Comparison of ENCODE assay signal across 1 cellular context in genomic region chr2:158131483-158131912, GRCh38.
TF ChIP-seq lines count a peak whose summit lies in the region.

No MANE protein-coding gene starts in this region.

TF ChIP-seq in HepG2, 621 proteins besides CTCF, POLR2A, EP300 and RAD21 (continued from another document and continues in another):
- TF ChIP-seq ZNF784 (CRISPR knock-in tag; IDR thresholded peaks at IDR 0.05; ENCODE audit: borderline replicate concordance) (no peak), ZEB1 (IDR thresholded peaks at IDR 0.05; ENCODE audit: insufficient replicate concordance, low read depth) (no peak), POLR2G (IDR thresholded peaks at IDR 0.05; ENCODE audit: low read depth, low read length) (peak; percentile 88), ZNF431 (CRISPR knock-in tag; IDR thresholded peaks at IDR 0.05; ENCODE audit: borderline replicate concordance, low read depth) (0 out of 2 replicates have a peak, but pooled peaks have one; percentile 16), ZNF605 (CRISPR knock-in tag; IDR thresholded peaks at IDR 0.05) (peak; percentile 42; the same call in 1 of the 2 replicates), ZNF350 (CRISPR knock-in tag; IDR thresholded peaks at IDR 0.05; ENCODE audit: borderline replicate concordance, low read depth) (0 out of 2 replicates have a peak, but pooled peaks have one; percentile 35), SNAI1 (CRISPR knock-in tag; IDR thresholded peaks at IDR 0.05; ENCODE audit: borderline replicate concordance) (0 out of 2 replicates have a peak, but pooled peaks have one; percentile 31), ZFP82 (CRISPR knock-in tag; IDR thresholded peaks at IDR 0.05; ENCODE audit: borderline replicate concordance) (0 out of 2 replicates have a peak, but pooled peaks have one; percentile 56), ZNF775 (CRISPR knock-in tag; IDR thresholded peaks at IDR 0.05; ENCODE audit: borderline replicate concordance) (no peak), ZNF33B (CRISPR knock-in tag; IDR thresholded peaks at IDR 0.05) (no peak), ZNF331 (CRISPR knock-in tag; IDR thresholded peaks at IDR 0.05) (no peak), ZNF337 (CRISPR knock-in tag; IDR thresholded peaks at IDR 0.05; ENCODE audit: borderline replicate concordance, low read depth) (no peak), MIER2 (CRISPR knock-in tag; IDR thresholded peaks at IDR 0.05) (no peak), MEF2D (CRISPR knock-in tag; IDR thresholded peaks at IDR 0.05) (no peak), ATF7-NPFF (CRISPR knock-in tag; IDR thresholded peaks at IDR 0.05; ENCODE audit: low read depth) (peak; percentile 49; the same call in 1 of the 2 replicates), ZNF878 (CRISPR knock-in tag; IDR thresholded peaks at IDR 0.05) (peak; percentile 12; the same call in 1 of the 2 replicates), MXD4 (CRISPR knock-in tag; IDR thresholded peaks at IDR 0.05) (no peak), ZFYVE20 (CRISPR knock-in tag; IDR thresholded peaks at IDR 0.05; ENCODE audit: borderline replicate concordance, low read depth) (no peak), ARNT2 (CRISPR knock-in tag; IDR thresholded peaks at IDR 0.05; ENCODE audit: low read depth) (no peak), KDM2A (CRISPR knock-in tag; IDR thresholded peaks at IDR 0.05; ENCODE audit: borderline replicate concordance, low read depth) (0 out of 2 replicates have a peak, but pooled peaks have one; percentile 6), PAF1 (CRISPR knock-in tag; IDR thresholded peaks at IDR 0.05) (peak; percentile 65; the same call in 1 of the 2 replicates), ZBTB42 (CRISPR knock-in tag; IDR thresholded peaks at IDR 0.05) (0 out of 2 replicates have a peak, but pooled peaks have one; percentile 24), ZFP37 (CRISPR knock-in tag; IDR thresholded peaks at IDR 0.05; ENCODE audit: borderline replicate concordance) (no peak; the same call in 1 of the 2 replicates), ZHX2 (IDR thresholded peaks at IDR 0.05; ENCODE audit: low read depth) (no peak), ZHX2 (CRISPR knock-in tag; IDR thresholded peaks at IDR 0.05; ENCODE audit: borderline replicate concordance) (no peak), RORA (CRISPR knock-in tag; IDR thresholded peaks at IDR 0.05) (0 out of 2 replicates have a peak, but pooled peaks have one; percentile 21), ZNF572 (CRISPR knock-in tag; IDR thresholded peaks at IDR 0.05) (no peak), ZC3H4 (CRISPR knock-in tag; IDR thresholded peaks at IDR 0.05; ENCODE audit: borderline replicate concordance) (peak; percentile 90), ZNF564 (CRISPR knock-in tag; IDR thresholded peaks at IDR 0.05) (0 out of 2 replicates have a peak, but pooled peaks have one; percentile 90), ZNF121 (CRISPR knock-in tag; IDR thresholded peaks at IDR 0.05) (no peak), FOXC1 (CRISPR knock-in tag; IDR thresholded peaks at IDR 0.05; ENCODE audit: borderline replicate concordance) (0 out of 2 replicates have a peak, but pooled peaks have one; percentile 12), HNF1A (IDR thresholded peaks at IDR 0.05; ENCODE audit: low read depth) (no peak), HNF1A (CRISPR knock-in tag; IDR thresholded peaks at IDR 0.05; ENCODE audit: borderline replicate concordance) (no peak), KMT2A (CRISPR knock-in tag; IDR thresholded peaks at IDR 0.05) (0 out of 2 replicates have a peak, but pooled peaks have one; percentile 4), IKZF1 (IDR thresholded peaks at IDR 0.05) (no peak), CBX2 (IDR thresholded peaks at IDR 0.05; ENCODE audit: low read depth, low read length) (no peak), CBX2 (CRISPR knock-in tag; IDR thresholded peaks at IDR 0.05; ENCODE audit: low read depth) (no peak), TCF7L2 (IDR thresholded peaks at IDR 0.05; ENCODE audit: low read depth, low read length) (no peak), RBFOX2 (IDR thresholded peaks at IDR 0.05; ENCODE audit: low read depth, low read length) (peak; percentile 59; the same call in 1 of the 2 replicates)
- TF ChIP-seq, protein P1, sequence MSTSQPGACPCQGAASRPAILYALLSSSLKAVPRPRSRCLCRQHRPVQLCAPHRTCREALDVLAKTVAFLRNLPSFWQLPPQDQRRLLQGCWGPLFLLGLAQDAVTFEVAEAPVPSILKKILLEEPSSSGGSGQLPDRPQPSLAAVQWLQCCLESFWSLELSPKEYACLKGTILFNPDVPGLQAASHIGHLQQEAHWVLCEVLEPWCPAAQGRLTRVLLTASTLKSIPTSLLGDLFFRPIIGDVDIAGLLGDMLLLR (CRISPR knock-in tag; IDR thresholded peaks at IDR 0.05): no peak
- TF ChIP-seq, protein P2, sequence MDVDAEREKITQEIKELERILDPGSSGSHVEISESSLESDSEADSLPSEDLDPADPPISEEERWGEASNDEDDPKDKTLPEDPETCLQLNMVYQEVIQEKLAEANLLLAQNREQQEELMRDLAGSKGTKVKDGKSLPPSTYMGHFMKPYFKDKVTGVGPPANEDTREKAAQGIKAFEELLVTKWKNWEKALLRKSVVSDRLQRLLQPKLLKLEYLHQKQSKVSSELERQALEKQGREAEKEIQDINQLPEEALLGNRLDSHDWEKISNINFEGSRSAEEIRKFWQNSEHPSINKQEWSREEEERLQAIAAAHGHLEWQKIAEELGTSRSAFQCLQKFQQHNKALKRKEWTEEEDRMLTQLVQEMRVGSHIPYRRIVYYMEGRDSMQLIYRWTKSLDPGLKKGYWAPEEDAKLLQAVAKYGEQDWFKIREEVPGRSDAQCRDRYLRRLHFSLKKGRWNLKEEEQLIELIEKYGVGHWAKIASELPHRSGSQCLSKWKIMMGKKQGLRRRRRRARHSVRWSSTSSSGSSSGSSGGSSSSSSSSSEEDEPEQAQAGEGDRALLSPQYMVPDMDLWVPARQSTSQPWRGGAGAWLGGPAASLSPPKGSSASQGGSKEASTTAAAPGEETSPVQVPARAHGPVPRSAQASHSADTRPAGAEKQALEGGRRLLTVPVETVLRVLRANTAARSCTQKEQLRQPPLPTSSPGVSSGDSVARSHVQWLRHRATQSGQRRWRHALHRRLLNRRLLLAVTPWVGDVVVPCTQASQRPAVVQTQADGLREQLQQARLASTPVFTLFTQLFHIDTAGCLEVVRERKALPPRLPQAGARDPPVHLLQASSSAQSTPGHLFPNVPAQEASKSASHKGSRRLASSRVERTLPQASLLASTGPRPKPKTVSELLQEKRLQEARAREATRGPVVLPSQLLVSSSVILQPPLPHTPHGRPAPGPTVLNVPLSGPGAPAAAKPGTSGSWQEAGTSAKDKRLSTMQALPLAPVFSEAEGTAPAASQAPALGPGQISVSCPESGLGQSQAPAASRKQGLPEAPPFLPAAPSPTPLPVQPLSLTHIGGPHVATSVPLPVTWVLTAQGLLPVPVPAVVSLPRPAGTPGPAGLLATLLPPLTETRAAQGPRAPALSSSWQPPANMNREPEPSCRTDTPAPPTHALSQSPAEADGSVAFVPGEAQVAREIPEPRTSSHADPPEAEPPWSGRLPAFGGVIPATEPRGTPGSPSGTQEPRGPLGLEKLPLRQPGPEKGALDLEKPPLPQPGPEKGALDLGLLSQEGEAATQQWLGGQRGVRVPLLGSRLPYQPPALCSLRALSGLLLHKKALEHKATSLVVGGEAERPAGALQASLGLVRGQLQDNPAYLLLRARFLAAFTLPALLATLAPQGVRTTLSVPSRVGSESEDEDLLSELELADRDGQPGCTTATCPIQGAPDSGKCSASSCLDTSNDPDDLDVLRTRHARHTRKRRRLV (CRISPR knock-in tag; IDR thresholded peaks at IDR 0.05): no peak
- TF ChIP-seq, protein P3, sequence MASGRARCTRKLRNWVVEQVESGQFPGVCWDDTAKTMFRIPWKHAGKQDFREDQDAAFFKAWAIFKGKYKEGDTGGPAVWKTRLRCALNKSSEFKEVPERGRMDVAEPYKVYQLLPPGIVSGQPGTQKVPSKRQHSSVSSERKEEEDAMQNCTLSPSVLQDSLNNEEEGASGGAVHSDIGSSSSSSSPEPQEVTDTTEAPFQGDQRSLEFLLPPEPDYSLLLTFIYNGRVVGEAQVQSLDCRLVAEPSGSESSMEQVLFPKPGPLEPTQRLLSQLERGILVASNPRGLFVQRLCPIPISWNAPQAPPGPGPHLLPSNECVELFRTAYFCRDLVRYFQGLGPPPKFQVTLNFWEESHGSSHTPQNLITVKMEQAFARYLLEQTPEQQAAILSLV (CRISPR knock-in tag; IDR thresholded peaks at IDR 0.05; ENCODE audit: borderline replicate concordance): 0 out of 2 replicates have a peak, but pooled peaks have one; percentile 51
- TF ChIP-seq, protein P4, sequence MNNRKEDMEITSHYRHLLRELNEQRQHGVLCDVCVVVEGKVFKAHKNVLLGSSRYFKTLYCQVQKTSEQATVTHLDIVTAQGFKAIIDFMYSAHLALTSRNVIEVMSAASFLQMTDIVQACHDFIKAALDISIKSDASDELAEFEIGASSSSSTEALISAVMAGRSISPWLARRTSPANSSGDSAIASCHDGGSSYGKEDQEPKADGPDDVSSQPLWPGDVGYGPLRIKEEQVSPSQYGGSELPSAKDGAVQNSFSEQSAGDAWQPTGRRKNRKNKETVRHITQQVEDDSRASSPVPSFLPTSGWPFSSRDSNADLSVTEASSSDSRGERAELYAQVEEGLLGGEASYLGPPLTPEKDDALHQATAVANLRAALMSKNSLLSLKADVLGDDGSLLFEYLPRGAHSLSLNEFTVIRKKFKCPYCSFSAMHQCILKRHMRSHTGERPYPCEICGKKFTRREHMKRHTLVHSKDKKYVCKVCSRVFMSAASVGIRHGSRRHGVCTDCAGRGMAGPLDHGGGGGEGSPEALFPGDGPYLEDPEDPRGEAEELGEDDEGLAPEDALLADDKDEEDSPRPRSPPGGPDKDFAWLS (CRISPR knock-in tag; IDR thresholded peaks at IDR 0.05; ENCODE audit: borderline replicate concordance): 0 out of 2 replicates have a peak, but pooled peaks have one; percentile 20
- TF ChIP-seq, protein P5, sequence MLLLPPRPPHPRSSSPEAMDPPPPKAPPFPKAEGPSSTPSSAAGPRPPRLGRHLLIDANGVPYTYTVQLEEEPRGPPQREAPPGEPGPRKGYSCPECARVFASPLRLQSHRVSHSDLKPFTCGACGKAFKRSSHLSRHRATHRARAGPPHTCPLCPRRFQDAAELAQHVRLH (CRISPR knock-in tag; IDR thresholded peaks at IDR 0.05; ENCODE audit: borderline replicate concordance, low read depth): 0 out of 2 replicates have a peak, but pooled peaks have one; percentile 26
